In genomic region chr6:151213352-151213751, GRCh38 we compare ENCODE assay signal across 34 cellular contexts.
"Had no signal": no experiment of that assay in that cellular context is flagged by ENCODE, and none has a peak within 500 bp of the region (broad histone marks: within the 10 kb centered on the region; RNA-seq: fewer than 3 reads in every experiment).

No MANE protein-coding gene starts in this region.

- ATAC-seq: activated CD8-positive, alpha-beta T cell treated with anti-CD3 and anti-CD28 coated beads for 36 hours; activated T-cell treated with anti-CD3 and anti-CD28 coated beads, Interleukin-2, amount 50 U/mL, for 72 hours; activated T-helper 17 cell treated with anti-CD3 and anti-CD28 coated beads, Interleukin-2, amount 50 U/mL, for 72 hours; PC-3 had no signal

- H3K9me3 Mint-ChIP-seq: activated naive CD8-positive, alpha-beta T cell treated with anti-CD3 and anti-CD28 coated beads for 36 hours; activated T-cell treated with anti-CD3 and anti-CD28 coated beads, Interleukin-2, amount 50 U/mL, for 72 hours had no signal

- DNase-seq: activated CD4-positive, alpha-beta T cell treated with anti-CD3 and anti-CD28 coated beads for 1 hour; activated CD4-positive, alpha-beta T cell treated with anti-CD3 and anti-CD28 coated beads, Interleukin-2, amount 10 ng/mL, durations not matched to agents 24 days and 14 days; activated CD4-positive, alpha-beta T cell treated with anti-CD3 and anti-CD28 coated beads, Interleukin-2, amount 50 U/mL, for 4 hours; activated CD4-positive, CD25-positive, alpha-beta regulatory T cell; activated CD8-positive, alpha-beta T cell treated with anti-CD3 and anti-CD28 coated beads for 36 hours; activated effector memory CD4-positive, alpha-beta T cell treated with anti-CD3 and anti-CD28 coated beads, Interleukin-2, amount 50 U/mL, for 16 hours; activated naive CD4-positive, alpha-beta T cell; activated naive CD4-positive, alpha-beta T cell treated with anti-CD3 and anti-CD28 coated beads, Interleukin-2, amount 50 U/mL, for 16 hours; activated naive CD8-positive, alpha-beta T cell treated with anti-CD3 and anti-CD28 coated beads for 36 hours; activated T-cell treated with anti-CD3 and anti-CD28 coated beads, Interleukin-2, amount 50 U/mL, for 1 hour; activated T-cell treated with anti-CD3 and anti-CD28 coated beads, Interleukin-2, amount 50 U/mL, for 72 hours; amniotic stem cell; aorta; brain microvascular endothelial cell; central memory CD4-positive, alpha-beta T cell; NCI-H1048; NCI-H1105 treated with DMSO at 0.1 percent for 48 hours; NCI-H1436; NCI-H1694; NCI-H1930; NCI-H2081 treated with DMSO at 0.1 percent for 48 hours; NCI-H345; NCI-H524 treated with DMSO at 0.1 percent for 48 hours; NK-92 treated with Interleukin-12 subunit alpha and Interleukin-12 subunit beta, amount 100 ng/mL, for 24 hours; PC-3; Peyer's patch; Right ventricle myocardium superior; RPMI8226; SW 1271; T-helper 1 cell; T-helper 2 cell; T-helper 9 cell; WERI-Rb-1 had no signal

- H3K27me3 ChIP-seq: brain microvascular endothelial cell, Peyer's patch had no signal

- H3K4me3 ChIP-seq: Peyer's patch had no signal

- H3K4me1 ChIP-seq: Peyer's patch had no signal

- H3K36me3 Mint-ChIP-seq: activated naive CD8-positive, alpha-beta T cell treated with anti-CD3 and anti-CD28 coated beads for 36 hours had no signal

- H3K27ac Mint-ChIP-seq: activated CD4-positive, alpha-beta T cell treated with anti-CD3 and anti-CD28 coated beads, Interleukin-2, amount 10 ng/mL, durations not matched to agents 24 days and 14 days; activated CD8-positive, alpha-beta T cell treated with anti-CD3 and anti-CD28 coated beads for 36 hours; activated naive CD8-positive, alpha-beta T cell treated with anti-CD3 and anti-CD28 coated beads for 36 hours; activated T-cell treated with anti-CD3 and anti-CD28 coated beads, Interleukin-2, amount 50 U/mL, for 72 hours; activated T-helper 17 cell treated with anti-CD3 and anti-CD28 coated beads, Interleukin-2, amount 50 U/mL, for 72 hours had no signal

- H3K36me3 ChIP-seq: brain microvascular endothelial cell, Peyer's patch, WERI-Rb-1 had no signal

- H3K4me3 Mint-ChIP-seq: activated CD4-positive, alpha-beta T cell treated with anti-CD3 and anti-CD28 coated beads, Interleukin-2, amount 10 ng/mL, durations not matched to agents 24 days and 14 days; activated CD8-positive, alpha-beta T cell treated with anti-CD3 and anti-CD28 coated beads for 36 hours; activated naive CD8-positive, alpha-beta T cell treated with anti-CD3 and anti-CD28 coated beads for 36 hours; activated T-cell treated with anti-CD3 and anti-CD28 coated beads, Interleukin-2, amount 50 U/mL, for 72 hours; activated T-helper 17 cell treated with anti-CD3 and anti-CD28 coated beads, Interleukin-2, amount 50 U/mL, for 72 hours had no signal

- H3K4me1 Mint-ChIP-seq: activated CD4-positive, alpha-beta T cell treated with anti-CD3 and anti-CD28 coated beads, Interleukin-2, amount 10 ng/mL, durations not matched to agents 24 days and 14 days; activated naive CD8-positive, alpha-beta T cell treated with anti-CD3 and anti-CD28 coated beads for 36 hours; activated T-helper 17 cell treated with anti-CD3 and anti-CD28 coated beads, Interleukin-2, amount 50 U/mL, for 72 hours had no signal

- H3K27ac ChIP-seq: brain microvascular endothelial cell, Peyer's patch, WERI-Rb-1 had no signal
